2 cellular contexts compared by ENCODE assay signal in genomic region chr5:80193421-80193820, GRCh38.
TF ChIP-seq lines count a peak whose summit lies in the region.

No MANE protein-coding gene starts in this region.

TF ChIP-seq in liver, 16 proteins besides CTCF, POLR2A, EP300 and RAD21 (continued from another document):
- no peak for TF ChIP-seq ZBTB33 (IDR thresholded peaks at IDR 0.05)
- TF ChIP-seq FOXA1 (IDR thresholded peaks at IDR 0.05) = no peak
- TF ChIP-seq GABPA (IDR thresholded peaks at IDR 0.05 in 1 of 2, conservative IDR thresholded peaks at IDR 0.05 in 1 of 2) = no peak
TF ChIP-seq in liver: peak in this region for 0.

TF ChIP-seq in HepG2, 621 proteins besides CTCF, POLR2A, EP300 and RAD21 (continued from another document):
- TF ChIP-seq NRL (CRISPR knock-in tag; IDR thresholded peaks at IDR 0.05; ENCODE audit: borderline replicate concordance) = no peak
- TF ChIP-seq MTA1 (CRISPR knock-in tag; IDR thresholded peaks at IDR 0.05; ENCODE audit: borderline replicate concordance) = no peak
- no peak for TF ChIP-seq SMARCE1 (IDR thresholded peaks at IDR 0.05; ENCODE audit: borderline replicate concordance)
- TF ChIP-seq ZBTB7A (CRISPR knock-in tag; IDR thresholded peaks at IDR 0.05) = no peak
